ENCODE assay signal across 16 cellular contexts in genomic region chr9:134735441-134736175, GRCh38.
DNase-seq lines count a peak whose midpoint lies in the region; ATAC-seq and TF ChIP-seq lines count a peak whose summit lies in the region.
"Had no signal": no experiment of that assay in that cellular context is flagged by ENCODE, and none has a peak within 500 bp of the region (broad histone marks: within the 10 kb centered on the region; RNA-seq: fewer than 3 reads in every experiment).

No MANE protein-coding gene starts in this region.

- no peak overlapping the region for H3K9ac ChIP-seq in muscle layer of colon (ENCODE audit: low read length)

- DNase-seq in RPMI7951 (ENCODE audit: low read depth) = peak; percentile 94
- DNase-seq in esophagus squamous epithelium (lab: John Stamatoyannopoulos, UW) = no peak
- peak; percentile 16 to 19 for DNase-seq in thyroid gland
- no peak for DNase-seq in caudate nucleus (lab: John Stamatoyannopoulos, UW)
- no peak for DNase-seq in islet precursor cell
- DNase-seq: activated CD4-positive, alpha-beta T cell treated with anti-CD3 and anti-CD28 coated beads for 48 hours; activated T-cell treated with anti-CD3 and anti-CD28 coated beads, Interleukin-2, amount 50 U/mL, for 48 hours; CD8-positive, alpha-beta T cell; GF-D8; NCI-H2107; PC-9; stimulated activated naive CD4-positive, alpha-beta T cell treated with Interleukin-2 at 50 U/mL for 16 hours; T-helper 17 cell had no signal

- no peak overlapping the region for H3K4me3 ChIP-seq in esophagus squamous epithelium
- no peak overlapping the region for H3K4me3 ChIP-seq in muscle layer of colon (ENCODE audit: low read depth in 1 of 2, low read length in 2 of 2)
- H3K4me3 ChIP-seq in thyroid gland (replicated peaks in 1 of 3) = no peak overlapping the region
- H3K4me3 ChIP-seq: PC-9 had no signal

- H3K27me3 ChIP-seq in esophagus squamous epithelium = peaks cover 0 to 13% (median 0%) of the 10 kb centered on the region in 4 donors
- H3K27me3 ChIP-seq in muscle layer of colon (ENCODE audit: control insufficient read depth in 1 of 2, insufficient read depth in 2 of 2, low read length in 2 of 2) = no peaks in the 10 kb centered on the region
- no peaks in the 10 kb centered on the region for H3K27me3 ChIP-seq in thyroid gland

- H3K9me3 ChIP-seq in esophagus squamous epithelium (no peaks in the 10 kb centered on the region), muscle layer of colon (ENCODE audit: low read length) (no peaks in the 10 kb centered on the region), thyroid gland (no peaks in the 10 kb centered on the region)

- peak overlapping the region in 3 of 4 donors; percentile 46 to 74 (median 72) for H3K27ac ChIP-seq in esophagus squamous epithelium
- peak overlapping the region; percentile 86 for H3K27ac ChIP-seq in muscle layer of colon (ENCODE audit: low read depth, low read length)
- no peak overlapping the region for H3K27ac ChIP-seq in thyroid gland
- H3K27ac ChIP-seq in caudate nucleus (ENCODE audit: low read depth, low read length) = no peak overlapping the region
- H3K27ac ChIP-seq: PC-9 had no signal

- intact Hi-C loops in esophagus squamous epithelium (cut with DNase I) = loop anchor here (10.0 kb wide), 1 partner anchor 281 kb away; no protein-coding TSS in a partner anchor
- intact Hi-C loops in thyroid gland (cut with DNase I) = loop anchor here (5.0 kb wide), 1 partner anchor 38 kb away; no protein-coding TSS in a partner anchor

- TF ChIP-seq CTCF in esophagus squamous epithelium (IDR thresholded peaks at IDR 0.05) (no peak), thyroid gland (IDR thresholded peaks at IDR 0.05) (no peak)

- H3K36me3 ChIP-seq in esophagus squamous epithelium (no peaks in the 10 kb centered on the region), muscle layer of colon (ENCODE audit: insufficient read depth, low read length) (peaks cover 24% of the 10 kb centered on the region), thyroid gland (no peaks in the 10 kb centered on the region)

- H3K4me1 ChIP-seq in esophagus squamous epithelium = peaks cover 0 to 61% (median 23%) of the 10 kb centered on the region in 3 donors
- H3K4me1 ChIP-seq in muscle layer of colon (ENCODE audit: insufficient read depth, low read length) = peaks cover 56% of the 10 kb centered on the region
- H3K4me1 ChIP-seq in thyroid gland = peaks cover 7% of the 10 kb centered on the region in 2 donors

- ATAC-seq in GM18502 (IDR thresholded peaks at IDR 0.05; ENCODE audit: poor library complexity, unreplicated experiment) = no peak
- ATAC-seq: CD8-positive, alpha-beta T cell; HCT116; T-helper 17 cell had no signal

- WGBS in esophagus squamous epithelium, 2 donors = 61% methylated on average over 8 of the region's 20 CpGs; no CpG with 5 or more reads in 1 of the 2 donors
- 68 to 84% methylated on average over 14 to 17 of the region's 20 CpGs for WGBS in thyroid gland, 2 donors

- TF ChIP-seq POLR2A in esophagus squamous epithelium (IDR thresholded peaks at IDR 0.05) (no peak), thyroid gland (IDR thresholded peaks at IDR 0.05) (no peak)

Comparison
In these comparisons a context has a peak if more than half of its experiments do, and no peak if none do; other contexts are left out.
1. DNase-seq: peak in RPMI7951 (single experiment) and thyroid gland (2 of 2); none in esophagus squamous epithelium (single experiment), caudate nucleus (0 of 61) and islet precursor cell (single experiment).
2. H3K27ac ChIP-seq: peak in esophagus squamous epithelium (3 of 4) and muscle layer of colon (single experiment); none in thyroid gland (0 of 3) and caudate nucleus (single experiment).